In the genomic region with DNA sequence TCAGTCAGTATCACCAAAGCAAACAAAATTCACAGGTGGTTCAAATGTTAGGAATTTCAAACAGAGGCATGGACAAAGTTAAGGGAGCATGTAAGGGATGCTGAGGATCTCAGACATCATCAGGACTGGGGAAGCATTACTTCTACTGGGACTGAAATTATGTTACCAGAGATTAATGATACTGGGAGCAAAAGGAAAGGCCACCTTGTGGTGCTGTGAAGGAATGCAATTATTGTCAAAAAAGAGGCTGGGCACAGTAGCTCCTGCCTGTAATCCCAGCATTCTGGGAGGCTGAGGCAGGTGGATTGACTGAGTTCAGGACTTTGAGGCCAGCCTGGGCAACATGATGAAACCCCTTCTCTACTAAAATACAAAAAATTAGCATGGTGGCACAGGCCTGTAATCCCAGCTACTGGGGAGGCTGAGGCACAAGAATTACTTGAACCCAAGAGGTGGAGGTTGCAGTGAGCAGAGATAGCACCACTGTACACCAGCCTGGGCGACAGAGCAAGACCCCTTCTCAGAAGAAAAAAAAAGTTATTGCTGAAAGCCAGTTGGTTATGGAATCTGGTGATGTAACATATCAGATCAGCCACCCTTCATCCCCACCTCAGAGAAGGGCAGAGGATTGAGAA, we compare ENCODE assay signal across 10 cellular contexts.
A peak's percentile ranks its signal among the peaks of the same experiment; 100 is the strongest.
DNase-seq lines count a peak whose midpoint lies in the region; ATAC-seq and TF ChIP-seq lines count a peak whose summit lies in the region.
"Had no signal": no experiment of that assay in that cellular context is flagged by ENCODE, and none has a peak within 500 bp of the region (broad histone marks: within the 10 kb centered on the region; RNA-seq: fewer than 3 reads in every experiment).

No MANE protein-coding gene starts in this region.

- H2AK5ac ChIP-seq in mesenchymal stem cell (ENCODE audit: low read length, severe bottlenecking) = no peak overlapping the region

- H3K27ac ChIP-seq in mesenchymal stem cell (ENCODE audit: low read length, poor library complexity, severe bottlenecking) = no peak overlapping the region

- no peak overlapping the region for H4K91ac ChIP-seq in mesenchymal stem cell (ENCODE audit: low read length)

- H3K9me3 Mint-ChIP-seq in activated CD4-positive, alpha-beta T cell treated with anti-CD3 and anti-CD28 coated beads, Interleukin-2, amount 10 ng/mL, durations not matched to agents 7 days and 5 days = peaks cover 4% of the 10 kb centered on the region

- no peaks in the 10 kb centered on the region for H3K4me1 Mint-ChIP-seq in activated CD4-positive, alpha-beta T cell treated with anti-CD3 and anti-CD28 coated beads, Interleukin-2, amount 10 ng/mL, durations not matched to agents 7 days and 5 days

- H3K27me3 ChIP-seq in mesenchymal stem cell (ENCODE audit: control insufficient read depth in 1 of 2, insufficient read depth in 1 of 2, low read length in 2 of 2) = no peaks in the 10 kb centered on the region

- no peaks in the 10 kb centered on the region for H3K79me1 ChIP-seq in mesenchymal stem cell (replicated peaks; ENCODE audit: low read length, poor library complexity, severe bottlenecking)

- H3K18ac ChIP-seq in mesenchymal stem cell (ENCODE audit: low read depth in 1 of 2, low read length in 2 of 2) = no peak overlapping the region

- H3K4me3 Mint-ChIP-seq in activated CD4-positive, alpha-beta T cell treated with anti-CD3 and anti-CD28 coated beads, Interleukin-2, amount 10 ng/mL, durations not matched to agents 7 days and 5 days = no peak overlapping the region
- H3K4me3 Mint-ChIP-seq: activated CD8-positive, alpha-beta T cell treated with anti-CD3 and anti-CD28 coated beads, Interleukin-2, amount 10 ng/mL, durations not matched to agents 7 days and 5 days had no signal

- H3K4me1 ChIP-seq in mesenchymal stem cell (ENCODE audit: control insufficient read depth, insufficient read depth, low read depth, low read length) = no peaks in the 10 kb centered on the region

- no peaks in the 10 kb centered on the region for H3K36me3 Mint-ChIP-seq in activated CD4-positive, alpha-beta T cell treated with anti-CD3 and anti-CD28 coated beads, Interleukin-2, amount 10 ng/mL, durations not matched to agents 7 days and 5 days (ENCODE audit: low read depth)

- no peaks in the 10 kb centered on the region for H3K9me3 ChIP-seq in mesenchymal stem cell (ENCODE audit: control insufficient read depth, low read length)

- no peaks in the 10 kb centered on the region for H3K36me3 ChIP-seq in mesenchymal stem cell (ENCODE audit: control insufficient read depth in 1 of 2, insufficient read depth in 2 of 2, low read depth in 1 of 2, low read length in 2 of 2)

- H3K23ac ChIP-seq in mesenchymal stem cell (ENCODE audit: low read length in 2 of 2) = no peak overlapping the region

- WGBS in mesenchymal stem cell = no CpG with 5 or more reads among the region's 1 CpG

- H3K14ac ChIP-seq in mesenchymal stem cell (ENCODE audit: low read length in 2 of 2) = no peak overlapping the region

- no peak overlapping the region for H3K4me3 ChIP-seq in astrocyte of the spinal cord (ENCODE audit: low read depth, low read length)
- no peak overlapping the region for H3K4me3 ChIP-seq in mesenchymal stem cell (ENCODE audit: insufficient read depth in 1 of 2, low read depth in 1 of 2, low read length in 2 of 2)

- POLR2A ChIA-PET in activated CD4-positive, alpha-beta T cell treated with anti-CD3 and anti-CD28 coated beads, Interleukin-2, amount 10 ng/mL, durations not matched to agents 7 days and 5 days (lab: Charles Lee) = no interaction called here

- peak; percentile 30 for DNase-seq in DMS53 treated with DMSO at 0.1 percent for 48 hours (lab: John Stamatoyannopoulos, UW; ENCODE audit: unreplicated experiment)
- peak; percentile 16 for DNase-seq in KBM-7
- no peak for DNase-seq in astrocyte of the spinal cord (ENCODE audit: low read depth, low spot score)
- peak; percentile 30 for DNase-seq in mesenchymal stem cell
- no peak for DNase-seq in NCI-H1105 (lab: John Stamatoyannopoulos, UW)
- no peak for DNase-seq in activated CD4-positive, alpha-beta T cell treated with anti-CD3 and anti-CD28 coated beads, Interleukin-2, amount 10 ng/mL, durations not matched to agents 7 days and 5 days
- DNase-seq: activated CD8-positive, alpha-beta T cell treated with anti-CD3 and anti-CD28 coated beads, Interleukin-2, amount 10 ng/mL, durations not matched to agents 7 days and 5 days; KG1 had no signal

- in situ Hi-C loops in KBM-7 (cut with MboI; ENCODE audit: low pct_unique_long_range_greater_than_20kb, low sequenced_read_pairs) (no loop called here), astrocyte of the spinal cord (cut with HindIII; ENCODE audit: low sequenced_read_pairs) (no loop called here)

- H2BK120ac ChIP-seq in mesenchymal stem cell (ENCODE audit: low read depth, low read length) = no peak overlapping the region

- H3K9ac ChIP-seq in mesenchymal stem cell (ENCODE audit: low read length) = no peak overlapping the region

- no peak overlapping the region for H3K4me2 ChIP-seq in mesenchymal stem cell (ENCODE audit: low read length, poor library complexity, severe bottlenecking)

- TF ChIP-seq CTCF in astrocyte of the spinal cord (IDR thresholded peaks at IDR 0.05; ENCODE audit: low read depth, low read length) = peak; percentile 51

- no peak overlapping the region for H2BK15ac ChIP-seq in mesenchymal stem cell (ENCODE audit: low read depth, poor library complexity, severe bottlenecking)

- CTCF ChIA-PET in activated CD4-positive, alpha-beta T cell treated with anti-CD3 and anti-CD28 coated beads, Interleukin-2, amount 10 ng/mL, durations not matched to agents 7 days and 5 days (lab: Charles Lee) = no interaction called here

- H3K4ac ChIP-seq in mesenchymal stem cell (ENCODE audit: low read depth in 1 of 2, low read length in 2 of 2) = no peak overlapping the region

- ATAC-seq in GM21825 (IDR thresholded peaks at IDR 0.05; ENCODE audit: unreplicated experiment) (no peak), HG03280 (IDR thresholded peaks at IDR 0.05; ENCODE audit: unreplicated experiment) (no peak)
- ATAC-seq: activated CD8-positive, alpha-beta T cell treated with anti-CD3 and anti-CD28 coated beads, Interleukin-2, amount 10 ng/mL, durations not matched to agents 7 days and 5 days had no signal

- H2BK5ac ChIP-seq in mesenchymal stem cell (ENCODE audit: low read depth, low read length, poor library complexity, severe bottlenecking) = no peak overlapping the region

- H3K27me3 Mint-ChIP-seq in activated CD4-positive, alpha-beta T cell treated with anti-CD3 and anti-CD28 coated beads, Interleukin-2, amount 10 ng/mL, durations not matched to agents 7 days and 5 days = no peaks in the 10 kb centered on the region

- no peak overlapping the region for H4K8ac ChIP-seq in mesenchymal stem cell (ENCODE audit: low read length)

- H3K27ac Mint-ChIP-seq in activated CD4-positive, alpha-beta T cell treated with anti-CD3 and anti-CD28 coated beads, Interleukin-2, amount 10 ng/mL, durations not matched to agents 7 days and 5 days = no peak overlapping the region
- H3K27ac Mint-ChIP-seq: activated CD8-positive, alpha-beta T cell treated with anti-CD3 and anti-CD28 coated beads, Interleukin-2, amount 10 ng/mL, durations not matched to agents 7 days and 5 days had no signal

- no peak overlapping the region for H2BK12ac ChIP-seq in mesenchymal stem cell (ENCODE audit: low read length in 2 of 2)

- H2AFZ ChIP-seq in mesenchymal stem cell (ENCODE audit: low read depth, low read length) = no peak overlapping the region

Comparison
In these comparisons a context has a peak if more than half of its experiments do, and no peak if none do; other contexts are left out.
1. DNase-seq: peak in DMS53 treated with DMSO at 0.1 percent for 48 hours (single experiment), KBM-7 (single experiment) and mesenchymal stem cell (single experiment); none in astrocyte of the spinal cord (single experiment), NCI-H1105 (single experiment) and activated CD4-positive, alpha-beta T cell treated with anti-CD3 and anti-CD28 coated beads, Interleukin-2, amount 10 ng/mL, durations not matched to agents 7 days and 5 days (single experiment).